7 cellular contexts compared by ENCODE assay signal in genomic region chr12:52005903-52006703, GRCh38. TPM values are rescaled to one million over a fixed set of nuclear protein-coding genes. Genes with fewer than 3 reads are reported as not detected.
A peak's percentile ranks its signal among the peaks of the same experiment; 100 is the strongest.
DNase-seq lines count a peak whose midpoint lies in the region; ATAC-seq lines count a peak whose summit lies in the region.

No MANE protein-coding gene starts in this region.

- H3K27ac Mint-ChIP-seq in naive B cell = peak overlapping the region; percentile 98 to 99 (median 99)

- ATAC-seq in GM18511 (IDR thresholded peaks at IDR 0.05; ENCODE audit: unreplicated experiment) (peak; percentile 78), HG02588 (IDR thresholded peaks at IDR 0.05; ENCODE audit: unreplicated experiment) (peak; percentile 62), naive B cell (ENCODE audit: low read depth in 2 of 2) (peak; percentile 62)

- no peaks in the 10 kb centered on the region for H3K36me3 Mint-ChIP-seq in naive B cell

- no peaks in the 10 kb centered on the region for H3K9me3 Mint-ChIP-seq in naive B cell

- no peaks in the 10 kb centered on the region for H3K9me3 ChIP-seq in NT2/D1 (ENCODE audit: insufficient read depth, low read length)
- no peaks in the 10 kb centered on the region for H3K9me3 ChIP-seq in effector memory CD4-positive, alpha-beta T cell (ENCODE audit: control insufficient read depth, low read length)

- peaks cover 12% of the 10 kb centered on the region for H3K27me3 ChIP-seq in NT2/D1 (ENCODE audit: insufficient read depth, insufficient read length)
- no peaks in the 10 kb centered on the region for H3K27me3 ChIP-seq in effector memory CD4-positive, alpha-beta T cell (replicated peaks; ENCODE audit: control insufficient read depth, insufficient read depth, low read length, poor library complexity, severe bottlenecking)

- no peak overlapping the region for H3K27ac ChIP-seq in effector memory CD4-positive, alpha-beta T cell (ENCODE audit: insufficient read depth, low read length, poor library complexity, severe bottlenecking)

- H3K36me3 ChIP-seq in NT2/D1 (ENCODE audit: insufficient read depth, insufficient read length, low read length) = peaks cover 20% of the 10 kb centered on the region
- peaks cover 26% of the 10 kb centered on the region for H3K36me3 ChIP-seq in effector memory CD4-positive, alpha-beta T cell (ENCODE audit: control insufficient read depth, insufficient read depth, low read length)

- H3K4me1 Mint-ChIP-seq in naive B cell = peaks cover 31 to 42% (median 34%) of the 10 kb centered on the region in 3 donors

- no peaks in the 10 kb centered on the region for H3K27me3 Mint-ChIP-seq in naive B cell

- DNase-seq in NT2/D1 (ENCODE audit: low read depth, low spot score) (no peak), naive B cell (peak; percentile 91), dedifferentiated amniotic fluid mesenchymal stem cell (ENCODE audit: extremely low spot score) (no peak), DMS153 (lab: John Stamatoyannopoulos, UW) (no peak)
- DNase-seq in effector memory CD4-positive, alpha-beta T cell = no peak

- peaks cover 37% of the 10 kb centered on the region for H3K4me1 ChIP-seq in NT2/D1 (ENCODE audit: insufficient read depth, insufficient read length)
- peaks cover 29% of the 10 kb centered on the region for H3K4me1 ChIP-seq in effector memory CD4-positive, alpha-beta T cell (ENCODE audit: control insufficient read depth, insufficient read depth, low read length, poor library complexity, severe bottlenecking)

- H3K4me3 ChIP-seq in NT2/D1 (ENCODE audit: insufficient read length, low read depth) = peak overlapping the region; percentile 43
- H3K4me3 ChIP-seq in effector memory CD4-positive, alpha-beta T cell (ENCODE audit: insufficient read depth, low read depth, low read length, poor library complexity, severe bottlenecking) = peak overlapping the region; percentile 37

- H3K4me3 Mint-ChIP-seq in naive B cell = peak overlapping the region; percentile 84 to 97 (median 93)

- H3K9ac ChIP-seq in NT2/D1 (ENCODE audit: insufficient read length, low read depth) = peak overlapping the region; percentile 77

RNA-seq across cellular contexts. Expression of gene TAMALIN, which starts 0.6 kb away (rescaled TPM):
- 10 to 100 TPM in 5 of 6 donors, 1 to 10 TPM in 1; 2.9 to 28.7 (median 16.9) TPM for polyA plus RNA-seq in naive B cell (ENCODE audit: low read depth in 6 of 6)

RNA-seq across cellular contexts. Expression of gene NR4A1, which starts 45.1 kb away (rescaled TPM):
- polyA plus RNA-seq in naive B cell (ENCODE audit: low read depth in 6 of 6) = 10 to 100 TPM in 4 of 6 donors, 1 to 10 TPM in 2; 6.7 to 24.9 (median 12.6) TPM

RNA-seq across cellular contexts. Expression of gene ACVR1B, which starts 54.6 kb away (rescaled TPM):
- polyA plus RNA-seq in naive B cell (ENCODE audit: low read depth in 6 of 6) = 1 to 10 TPM in 1 of 6 donors, under 1 TPM in 4, not detected in 1; 0.43 to 1.1 (median 0.51) TPM
